18 cellular contexts compared by ENCODE assay signal in genomic region chr6:149087898-149088297, GRCh38.
DNase-seq lines count a peak whose midpoint lies in the region; ATAC-seq, FAIRE-seq and TF ChIP-seq lines count a peak whose summit lies in the region.
"Had no signal": no experiment of that assay in that cellular context is flagged by ENCODE, and none has a peak within 500 bp of the region (broad histone marks: within the 10 kb centered on the region; RNA-seq: fewer than 3 reads in every experiment).

No MANE protein-coding gene starts in this region.

- H3K9ac ChIP-seq in trophoblast cell (ENCODE audit: low read length), result no peak overlapping the region
- H3K9ac ChIP-seq: BLaER1 treated with 17β-estradiol and CSF1 and Interleukin-3, amounts not matched to agents 10 nM and 100 nM had no signal

- H3K27me3 ChIP-seq in GM23338 (ENCODE audit: insufficient read depth) (no peaks in the 10 kb centered on the region), bronchial epithelial cell (ENCODE audit: control insufficient read depth, insufficient read depth, low read length) (peaks cover 2% of the 10 kb centered on the region), trophoblast cell (ENCODE audit: insufficient read depth, low read length) (no peaks in the 10 kb centered on the region), PC-9 (ENCODE audit: insufficient read depth, low read depth) (no peaks in the 10 kb centered on the region)
- H3K27me3 ChIP-seq: BLaER1 treated with 17β-estradiol and CSF1 and Interleukin-3, amounts not matched to agents 10 nM and 100 nM had no signal

- H4K91ac ChIP-seq in trophoblast cell (ENCODE audit: low read depth, low read length), result no peak overlapping the region

- no peak for DNase-seq in activated CD4-positive, alpha-beta T cell treated with anti-CD3 and anti-CD28 coated beads, Interleukin-2, amount 10 ng/mL, durations not matched to agents 24 days and 14 days
- no peak for DNase-seq in activated CD4-positive, alpha-beta T cell treated with anti-CD3 and anti-CD28 coated beads for 36 hours
- DNase-seq in GM23338 (ENCODE audit: low spot score) (no peak), bronchial epithelial cell (ENCODE audit: low read depth) (peak; percentile 32), trophoblast cell (peak; percentile 42 to 71), PC-9 (no peak), EL (no peak)
- DNase-seq: 8988T; ACHN; Calu3; CD4-positive, alpha-beta T cell; DMS79 had no signal

- H3K4me3 Mint-ChIP-seq in activated CD4-positive, alpha-beta T cell treated with anti-CD3 and anti-CD28 coated beads, Interleukin-2, amount 10 ng/mL, durations not matched to agents 24 days and 14 days, result no peak overlapping the region
- no peak overlapping the region for H3K4me3 Mint-ChIP-seq in activated CD4-positive, alpha-beta T cell treated with anti-CD3 and anti-CD28 coated beads for 36 hours
- no peak overlapping the region for H3K4me3 Mint-ChIP-seq in GM23338
- H3K4me3 Mint-ChIP-seq: CD4-positive, alpha-beta T cell had no signal

- POLR2A ChIA-PET in activated CD4-positive, alpha-beta T cell treated with anti-CD3 and anti-CD28 coated beads for 36 hours (lab: Charles Lee), result no interaction called here
- POLR2A ChIA-PET in PC-9 (lab: Charles Lee; ENCODE audit: unreplicated experiment), result no interaction called here

- TF ChIP-seq CTCF in GM23338 (conservative IDR thresholded peaks at IDR 0.05; ENCODE audit: low read depth in 2 of 2) (no peak), bronchial epithelial cell (IDR thresholded peaks at IDR 0.05; ENCODE audit: insufficient read depth, low read length, severe bottlenecking) (no peak), PC-9 (conservative IDR thresholded peaks at IDR 0.05) (no peak)

- intact Hi-C loops in activated CD4-positive, alpha-beta T cell treated with anti-CD3 and anti-CD28 coated beads, Interleukin-2, amount 10 ng/mL, durations not matched to agents 24 days and 14 days (cut with micrococcal nuclease), result no loop called here
- intact Hi-C loops in activated CD4-positive, alpha-beta T cell treated with anti-CD3 and anti-CD28 coated beads for 36 hours (cut with DNase I, micrococcal nuclease), result no loop called here
- intact Hi-C loops in PC-9 (cut with micrococcal nuclease; ENCODE audit: unreplicated experiment), result no loop called here

- H2AFZ ChIP-seq in GM23338 (no peak overlapping the region), trophoblast cell (ENCODE audit: insufficient read depth, low read length, poor library complexity) (no peak overlapping the region), PC-9 (no peak overlapping the region)

- no peak overlapping the region for H3K18ac ChIP-seq in trophoblast cell (ENCODE audit: low read length)

- H4K12ac ChIP-seq in trophoblast cell (ENCODE audit: low read depth, low read length), result no peak overlapping the region

- H2BK120ac ChIP-seq in trophoblast cell (ENCODE audit: insufficient read depth, low read length, poor library complexity), result no peak overlapping the region

- H3K4me1 Mint-ChIP-seq in activated CD4-positive, alpha-beta T cell treated with anti-CD3 and anti-CD28 coated beads, Interleukin-2, amount 10 ng/mL, durations not matched to agents 24 days and 14 days, result peaks cover 69% of the 10 kb centered on the region
- H3K4me1 Mint-ChIP-seq in activated CD4-positive, alpha-beta T cell treated with anti-CD3 and anti-CD28 coated beads for 36 hours, result peaks cover 28% of the 10 kb centered on the region
- H3K4me1 Mint-ChIP-seq in GM23338, result no peaks in the 10 kb centered on the region

- no peaks in the 10 kb centered on the region; the same call in 1 of the 2 replicates for H4K20me1 ChIP-seq in GM23338 (replicated peaks; ENCODE audit: insufficient read depth)
- H4K20me1 ChIP-seq in PC-9 (ENCODE audit: insufficient read depth), result no peaks in the 10 kb centered on the region
- H4K20me1 ChIP-seq: BLaER1 treated with 17β-estradiol and CSF1 and Interleukin-3, amounts not matched to agents 10 nM and 100 nM had no signal

- H3K4me1 ChIP-seq in GM23338 (ENCODE audit: insufficient read depth) (no peaks in the 10 kb centered on the region), trophoblast cell (ENCODE audit: control insufficient read depth in 1 of 2, insufficient read depth in 2 of 2, low read length in 2 of 2) (peaks cover 0 to 8% of the 10 kb centered on the region in 2 experiments), PC-9 (replicated peaks; ENCODE audit: insufficient read depth) (peaks cover 18% of the 10 kb centered on the region)
- H3K4me1 ChIP-seq: HAP-1 had no signal

- H3K4me2 ChIP-seq in GM23338 (no peak overlapping the region), trophoblast cell (ENCODE audit: low read length) (no peak overlapping the region), PC-9 (no peak overlapping the region)
- H3K4me2 ChIP-seq: BLaER1 treated with 17β-estradiol and CSF1 and Interleukin-3, amounts not matched to agents 10 nM and 100 nM had no signal

- H3K27ac Mint-ChIP-seq in activated CD4-positive, alpha-beta T cell treated with anti-CD3 and anti-CD28 coated beads, Interleukin-2, amount 10 ng/mL, durations not matched to agents 24 days and 14 days, result peak overlapping the region; percentile 12
- H3K27ac Mint-ChIP-seq in activated CD4-positive, alpha-beta T cell treated with anti-CD3 and anti-CD28 coated beads for 36 hours, result no peak overlapping the region
- no peak overlapping the region for H3K27ac Mint-ChIP-seq in GM23338
- H3K27ac Mint-ChIP-seq: CD4-positive, alpha-beta T cell had no signal

- no peaks in the 10 kb centered on the region for H3K27me3 Mint-ChIP-seq in activated CD4-positive, alpha-beta T cell treated with anti-CD3 and anti-CD28 coated beads, Interleukin-2, amount 10 ng/mL, durations not matched to agents 24 days and 14 days
- H3K27me3 Mint-ChIP-seq in activated CD4-positive, alpha-beta T cell treated with anti-CD3 and anti-CD28 coated beads for 36 hours, result no peaks in the 10 kb centered on the region
- peaks cover 3% of the 10 kb centered on the region for H3K27me3 Mint-ChIP-seq in GM23338 (ENCODE audit: insufficient read depth, low read depth, poor library complexity)
- H3K27me3 Mint-ChIP-seq: CD4-positive, alpha-beta T cell had no signal

- no peak overlapping the region for H4K8ac ChIP-seq in trophoblast cell (ENCODE audit: low read depth, low read length)

- no peaks in the 10 kb centered on the region for H3K9me3 Mint-ChIP-seq in activated CD4-positive, alpha-beta T cell treated with anti-CD3 and anti-CD28 coated beads, Interleukin-2, amount 10 ng/mL, durations not matched to agents 24 days and 14 days
- no peaks in the 10 kb centered on the region for H3K9me3 Mint-ChIP-seq in activated CD4-positive, alpha-beta T cell treated with anti-CD3 and anti-CD28 coated beads for 36 hours (ENCODE audit: low read depth)
- H3K9me3 Mint-ChIP-seq in GM23338, result no peaks in the 10 kb centered on the region
- H3K9me3 Mint-ChIP-seq: CD4-positive, alpha-beta T cell had no signal

- H2AK5ac ChIP-seq in trophoblast cell (ENCODE audit: low read length), result no peak overlapping the region

- H2BK12ac ChIP-seq in trophoblast cell (ENCODE audit: low read length), result no peak overlapping the region

- H3K4me3 ChIP-seq in GM23338 (no peak overlapping the region), bronchial epithelial cell (ENCODE audit: low read depth, low read length) (no peak overlapping the region), trophoblast cell (ENCODE audit: low read depth, low read length) (no peak overlapping the region), PC-9 (no peak overlapping the region)
- H3K4me3 ChIP-seq: BLaER1 treated with 17β-estradiol and CSF1 and Interleukin-3, amounts not matched to agents 10 nM and 100 nM; HAP-1 had no signal

- WGBS in trophoblast cell (ENCODE audit: extremely low coverage, insufficient coverage, insufficient read length), result no CpG with 5 or more reads among the region's 6 CpGs

- H3K9me3 ChIP-seq in trophoblast cell (ENCODE audit: insufficient read depth, low read depth, low read length) (no peaks in the 10 kb centered on the region), PC-9 (ENCODE audit: insufficient read depth, low read depth) (no peaks in the 10 kb centered on the region)
- H3K9me3 ChIP-seq: BLaER1 treated with 17β-estradiol and CSF1 and Interleukin-3, amounts not matched to agents 10 nM and 100 nM; HAP-1 had no signal

- ATAC-seq in activated CD4-positive, alpha-beta T cell treated with anti-CD3 and anti-CD28 coated beads for 36 hours, result no peak
- ATAC-seq in GM23338 (peak; percentile 45; the same call in 1 of the 3 replicates), GM19397 (IDR thresholded peaks at IDR 0.05; ENCODE audit: unreplicated experiment) (no peak)

- H3K36me3 ChIP-seq in GM23338 (ENCODE audit: insufficient read depth), result no peaks in the 10 kb centered on the region
- no peaks in the 10 kb centered on the region for H3K36me3 ChIP-seq in bronchial epithelial cell (ENCODE audit: control insufficient read depth, insufficient read depth, low read length)
- H3K36me3 ChIP-seq in trophoblast cell (ENCODE audit: control insufficient read depth in 1 of 2, insufficient read depth in 2 of 2, low read length in 2 of 2), result no peaks in the 10 kb centered on the region
- no peaks in the 10 kb centered on the region for H3K36me3 ChIP-seq in PC-9 (ENCODE audit: low read depth)
- H3K36me3 ChIP-seq: BLaER1 treated with 17β-estradiol and CSF1 and Interleukin-3, amounts not matched to agents 10 nM and 100 nM; HAP-1 had no signal

- no peaks in the 10 kb centered on the region for H3K79me1 ChIP-seq in trophoblast cell (ENCODE audit: low read length)

- H3K4ac ChIP-seq in trophoblast cell (ENCODE audit: low read depth, low read length), result no peak overlapping the region

- H3K27ac ChIP-seq in GM23338 (ENCODE audit: low read depth) (no peak overlapping the region), trophoblast cell (ENCODE audit: low read depth, low read length) (no peak overlapping the region), PC-9 (no peak overlapping the region)
- H3K27ac ChIP-seq: BLaER1 treated with 17β-estradiol and CSF1 and Interleukin-3, amounts not matched to agents 10 nM and 100 nM had no signal

- no peak for FAIRE-seq in bronchial epithelial cell (lab: Jason Lieb, UNC)
- FAIRE-seq: G401.6, GM12891, H1 had no signal

- no TSS peak for BruUV-seq in PC-9 (replicated peaks; lab: Mats Ljungman, UMichigan)

- H3K79me2 ChIP-seq in GM23338 (replicated peaks; ENCODE audit: insufficient read depth) (no peaks in the 10 kb centered on the region), trophoblast cell (ENCODE audit: control insufficient read depth, insufficient read depth, low read length, poor library complexity) (no peaks in the 10 kb centered on the region), PC-9 (ENCODE audit: low read depth) (no peaks in the 10 kb centered on the region)

- CTCF ChIA-PET in activated CD4-positive, alpha-beta T cell treated with anti-CD3 and anti-CD28 coated beads for 36 hours (lab: Charles Lee), result interaction anchor here (0.7 to 1.2 kb wide), 6 partner anchors 12 to 344 kb away, joined by 3 to 4 read pairs (median 3); no protein-coding TSS in a partner anchor
- CTCF ChIA-PET in PC-9 (lab: Charles Lee), result interaction anchor here (0.6 kb wide), 1 partner anchor 114 kb away, joined by 4 read pairs; no protein-coding TSS in a partner anchor

- no peak overlapping the region for H2BK5ac ChIP-seq in trophoblast cell (ENCODE audit: low read depth, low read length, poor library complexity)

- H3K14ac ChIP-seq in trophoblast cell (ENCODE audit: low read length), result no peak overlapping the region

- no peak overlapping the region for H3K23ac ChIP-seq in trophoblast cell (ENCODE audit: low read length)

- H3K9me2 ChIP-seq in GM23338 (ENCODE audit: insufficient read depth), result no peaks in the 10 kb centered on the region
- H3K9me2 ChIP-seq in PC-9 (ENCODE audit: insufficient read depth), result no peaks in the 10 kb centered on the region

- peaks cover 10% of the 10 kb centered on the region for H3K36me3 Mint-ChIP-seq in activated CD4-positive, alpha-beta T cell treated with anti-CD3 and anti-CD28 coated beads, Interleukin-2, amount 10 ng/mL, durations not matched to agents 24 days and 14 days (ENCODE audit: low read depth)
- no peaks in the 10 kb centered on the region for H3K36me3 Mint-ChIP-seq in activated CD4-positive, alpha-beta T cell treated with anti-CD3 and anti-CD28 coated beads for 36 hours (ENCODE audit: low read depth)
- H3K36me3 Mint-ChIP-seq in GM23338 (ENCODE audit: low read depth), result no peaks in the 10 kb centered on the region

- H3F3A ChIP-seq in GM23338 (replicated peaks; ENCODE audit: low read depth), result no peaks in the 10 kb centered on the region
- no peaks in the 10 kb centered on the region for H3F3A ChIP-seq in PC-9 (ENCODE audit: insufficient read depth, low read depth)

Comparison
In these comparisons a context has a peak if more than half of its experiments do, and no peak if none do; other contexts are left out.
1. DNase-seq: peak in bronchial epithelial cell (single experiment) and trophoblast cell (2 of 2); none in activated CD4-positive, alpha-beta T cell treated with anti-CD3 and anti-CD28 coated beads, Interleukin-2, amount 10 ng/mL, durations not matched to agents 24 days and 14 days (single experiment), activated CD4-positive, alpha-beta T cell treated with anti-CD3 and anti-CD28 coated beads for 36 hours (single experiment), GM23338 (single experiment), PC-9 (0 of 2) and EL (single experiment).